Comparison of ENCODE assay signal across 14 cellular contexts in genomic region chr6:28814032-28814976, GRCh38.
DNase-seq lines count a peak whose midpoint lies in the region; ATAC-seq and TF ChIP-seq lines count a peak whose summit lies in the region.
"Had no signal": no experiment of that assay in that cellular context is flagged by ENCODE, and none has a peak within 500 bp of the region (broad histone marks: within the 10 kb centered on the region; RNA-seq: fewer than 3 reads in every experiment).

No MANE protein-coding gene starts in this region.

- H3K9me3 Mint-ChIP-seq in activated naive CD4-positive, alpha-beta T cell treated with anti-CD3 and anti-CD28 coated beads for 36 hours = peaks cover 3% of the 10 kb centered on the region
- peaks cover 23% of the 10 kb centered on the region for H3K9me3 Mint-ChIP-seq in activated naive CD8-positive, alpha-beta T cell treated with anti-CD3 and anti-CD28 coated beads for 36 hours

- ATAC-seq in HG02623 (IDR thresholded peaks at IDR 0.05; ENCODE audit: unreplicated experiment) = no peak

- H3K36me3 Mint-ChIP-seq in activated naive CD4-positive, alpha-beta T cell treated with anti-CD3 and anti-CD28 coated beads for 36 hours (ENCODE audit: low read depth) = peaks cover 5% of the 10 kb centered on the region
- H3K36me3 Mint-ChIP-seq in activated naive CD8-positive, alpha-beta T cell treated with anti-CD3 and anti-CD28 coated beads for 36 hours = peaks cover 11% of the 10 kb centered on the region

- no peak for DNase-seq in activated naive CD4-positive, alpha-beta T cell treated with anti-CD3 and anti-CD28 coated beads for 36 hours
- no peak for DNase-seq in activated naive CD4-positive, alpha-beta T cell (lab: John Stamatoyannopoulos, UW)
- DNase-seq in activated naive CD8-positive, alpha-beta T cell treated with anti-CD3 and anti-CD28 coated beads for 36 hours = no peak
- DNase-seq in smooth muscle cell (lab: John Stamatoyannopoulos, UW; ENCODE audit: unreplicated experiment) (no peak), activated gamma-delta T cell treated with Interleukin-2 at 50 U/mL for 16 hours (no peak), OCI-M2 (lab: John Stamatoyannopoulos, UW; ENCODE audit: unreplicated experiment) (no peak)
- DNase-seq: activated CD4-positive, CD25-positive, alpha-beta regulatory T cell treated with anti-CD3 and anti-CD28 coated beads, Interleukin-2, amount 50 U/mL, for 72 hours; amniotic stem cell; foreskin melanocyte; NCI-H2107; stimulated activated naive CD4-positive, alpha-beta T cell had no signal

- intact Hi-C loops in activated naive CD4-positive, alpha-beta T cell treated with anti-CD3 and anti-CD28 coated beads for 36 hours (cut with micrococcal nuclease) = loop anchor here (5.0 kb wide), 1 partner anchor 42 kb away; no protein-coding TSS in a partner anchor

- peaks cover 19% of the 10 kb centered on the region for H3K4me1 Mint-ChIP-seq in activated naive CD4-positive, alpha-beta T cell treated with anti-CD3 and anti-CD28 coated beads for 36 hours (ENCODE audit: low read depth)
- H3K4me1 Mint-ChIP-seq in activated naive CD8-positive, alpha-beta T cell treated with anti-CD3 and anti-CD28 coated beads for 36 hours = peaks cover 31% of the 10 kb centered on the region

- no peaks in the 10 kb centered on the region for H3F3A ChIP-seq in smooth muscle cell (ENCODE audit: low read depth)

- TF ChIP-seq CTCF in smooth muscle cell (IDR thresholded peaks at IDR 0.05; ENCODE audit: borderline replicate concordance, insufficient read depth, poor library complexity, severe bottlenecking) = no peak

- H3K9me3 ChIP-seq in iPS-15b (ENCODE audit: control insufficient read depth, insufficient read depth, low read length) (no peaks in the 10 kb centered on the region), smooth muscle cell (replicated peaks; ENCODE audit: low read depth) (no peaks in the 10 kb centered on the region)

- H3K36me3 ChIP-seq in iPS-15b (ENCODE audit: control insufficient read depth, insufficient read depth, low read length) = no peaks in the 10 kb centered on the region
- no peaks in the 10 kb centered on the region for H3K36me3 ChIP-seq in smooth muscle cell (ENCODE audit: low read depth)

- H3K4me3 ChIP-seq in iPS-15b (ENCODE audit: low read depth, low read length) = peak overlapping the region; percentile 53
- peak overlapping the region; percentile 44 for H3K4me3 ChIP-seq in smooth muscle cell

- CTCF ChIA-PET in activated naive CD4-positive, alpha-beta T cell treated with anti-CD3 and anti-CD28 coated beads for 36 hours (lab: Charles Lee) = no interaction called here

- H2AFZ ChIP-seq in smooth muscle cell (ENCODE audit: low read depth) = peak overlapping the region; percentile 9

- no peaks in the 10 kb centered on the region for H3K79me2 ChIP-seq in smooth muscle cell (ENCODE audit: low read depth)

- WGBS in smooth muscle cell (ENCODE audit: low lambda C conversion rate) = 3% methylated on average over 44 of the region's 49 CpGs

- no peak overlapping the region for H3K27ac ChIP-seq in smooth muscle cell (ENCODE audit: low read depth)
- H3K27ac ChIP-seq: C4-2B had no signal

- H3K27me3 ChIP-seq in iPS-15b (ENCODE audit: control insufficient read depth, insufficient read depth, low read length) (peaks cover 100% of the 10 kb centered on the region), smooth muscle cell (ENCODE audit: low read depth) (peaks cover 100% of the 10 kb centered on the region)

- H3K9ac ChIP-seq in iPS-15b (ENCODE audit: low read depth, low read length) (no peak overlapping the region), smooth muscle cell (ENCODE audit: low read depth) (no peak overlapping the region)

- peak overlapping the region; percentile 51 for H3K4me3 Mint-ChIP-seq in activated naive CD4-positive, alpha-beta T cell treated with anti-CD3 and anti-CD28 coated beads for 36 hours
- H3K4me3 Mint-ChIP-seq in activated naive CD8-positive, alpha-beta T cell treated with anti-CD3 and anti-CD28 coated beads for 36 hours = peak overlapping the region; percentile 37

- H3K27me3 Mint-ChIP-seq in activated naive CD4-positive, alpha-beta T cell treated with anti-CD3 and anti-CD28 coated beads for 36 hours (ENCODE audit: low read depth) = peaks cover 90% of the 10 kb centered on the region
- peaks cover 99% of the 10 kb centered on the region for H3K27me3 Mint-ChIP-seq in activated naive CD8-positive, alpha-beta T cell treated with anti-CD3 and anti-CD28 coated beads for 36 hours

- H3K4me1 ChIP-seq in iPS-15b (ENCODE audit: control insufficient read depth, insufficient read depth, low read length) (peaks cover 9% of the 10 kb centered on the region), smooth muscle cell (ENCODE audit: low read depth) (peaks cover 18% of the 10 kb centered on the region)

- peak overlapping the region; percentile 86 for H3K4me2 ChIP-seq in smooth muscle cell

- H3K27ac Mint-ChIP-seq in activated naive CD4-positive, alpha-beta T cell treated with anti-CD3 and anti-CD28 coated beads for 36 hours = no peak overlapping the region
- no peak overlapping the region for H3K27ac Mint-ChIP-seq in activated naive CD8-positive, alpha-beta T cell treated with anti-CD3 and anti-CD28 coated beads for 36 hours

- H4K20me1 ChIP-seq in smooth muscle cell (ENCODE audit: low read depth) = no peaks in the 10 kb centered on the region
